20 cellular contexts compared by ENCODE assay signal in genomic region chr2:26691140-26691539, GRCh38. TPM values are rescaled to one million over a fixed set of nuclear protein-coding genes. Genes with fewer than 3 reads are reported as not detected.
A peak's percentile ranks its signal among the peaks of the same experiment; 100 is the strongest.
DNase-seq lines count a peak whose midpoint lies in the region; ATAC-seq lines count a peak whose summit lies in the region.
"Had no signal": no experiment of that assay in that cellular context is flagged by ENCODE, and none has a peak within 500 bp of the region (broad histone marks: within the 10 kb centered on the region; RNA-seq: fewer than 3 reads in every experiment).

No MANE protein-coding gene starts in this region.

- H3K27me3 ChIP-seq in rectal smooth muscle tissue (ENCODE audit: control insufficient read depth, insufficient read depth, low read length) = peaks cover 5% of the 10 kb centered on the region
- H3K27me3 ChIP-seq in aorta (ENCODE audit: control insufficient read depth in 1 of 2, insufficient read depth in 2 of 2, low read length in 1 of 2) = no peaks in the 10 kb centered on the region
- H3K27me3 ChIP-seq: pancreas had no signal

- H3K9me3 ChIP-seq in aorta (ENCODE audit: control insufficient read depth, low read length) = no peaks in the 10 kb centered on the region
- H3K9me3 ChIP-seq: pancreas had no signal

- peak; percentile 55 for ATAC-seq in Right ventricle myocardium inferior
- peak; percentile 58 to 78 for ATAC-seq in left cardiac atrium
- no peak for ATAC-seq in aorta (ENCODE audit: low FRiP score)
- ATAC-seq in HG03354 (IDR thresholded peaks at IDR 0.05; ENCODE audit: poor library complexity, severe bottlenecking, unreplicated experiment) = no peak
- ATAC-seq: HepG2; naive thymus-derived CD8-positive, alpha-beta T cell had no signal

- H3K27ac ChIP-seq in rectal smooth muscle tissue (ENCODE audit: low read depth, low read length) (peak overlapping the region; percentile 94), aorta (ENCODE audit: low read depth in 1 of 2, low read length in 2 of 2) (peak overlapping the region; percentile 25 to 91)

- intact Hi-C loops in Right ventricle myocardium inferior (cut with DNase I) (loop anchor here (5.0 kb wide), 1 partner anchor 56 kb away; no protein-coding TSS in a partner anchor), cardiac septum (cut with DNase I) (loop anchor here (5.0 kb wide), 1 partner anchor 36 kb away; no protein-coding TSS in a partner anchor), left cardiac atrium (cut with DNase I) (loop anchor here (5.0 kb wide), 2 partner anchors 36 to 41 kb away; no protein-coding TSS in a partner anchor), aorta (cut with DNase I) (loop anchor here in 1 of 2 donors (5.0 kb wide), 1 partner anchor 79 kb away; no protein-coding TSS in a partner anchor)

- no peak for DNase-seq in Right ventricle myocardium inferior (ENCODE audit: missing footprints)
- no peak for DNase-seq in cardiac septum (ENCODE audit: low spot score)
- DNase-seq in left cardiac atrium = peak; percentile 59
- DNase-seq in aorta = no peak
- no peak for DNase-seq in stimulated activated CD8-positive, alpha-beta memory T cell treated with anti-CD3 and anti-CD28 coated beads, Interleukin-4, amount 100 ng/mL, for 48 hours
- no peak for DNase-seq in NCI-H1694 treated with DMSO at 0.1 percent for 48 hours (lab: John Stamatoyannopoulos, UW)
- DNase-seq: activated CD4-positive, alpha-beta T cell treated with anti-CD3 and anti-CD28 coated beads, Interleukin-2, amount 10 ng/mL, durations not matched to agents 24 days and 14 days; activated effector memory CD4-positive, alpha-beta T cell treated with anti-CD3 and anti-CD28 coated beads, Interleukin-2, amount 50 U/mL, for 16 hours; foreskin fibroblast; naive thymus-derived CD8-positive, alpha-beta T cell; NCI-H1417 treated with DMSO at 0.1 percent for 48 hours; SHP77 treated with DMSO at 0.1 percent for 48 hours had no signal

- H3K36me3 ChIP-seq in rectal smooth muscle tissue (ENCODE audit: control insufficient read depth, insufficient read depth, low read length) (no peaks in the 10 kb centered on the region), aorta (ENCODE audit: control insufficient read depth in 1 of 2, insufficient read depth in 2 of 2, low read length in 1 of 2) (no peaks in the 10 kb centered on the region)
- H3K36me3 ChIP-seq: pancreas had no signal

- H3K9ac ChIP-seq in rectal smooth muscle tissue (ENCODE audit: low read length) = no peak overlapping the region

- H3K4me1 ChIP-seq in rectal smooth muscle tissue (ENCODE audit: control insufficient read depth, insufficient read depth, low read length) = peaks cover 31% of the 10 kb centered on the region
- no peaks in the 10 kb centered on the region for H3K4me1 ChIP-seq in aorta (ENCODE audit: control insufficient read depth in 1 of 2, insufficient read depth in 2 of 2, low read length in 2 of 2)

- WGBS in aorta, 2 donors = 41% methylated on average over 3 of the region's 3 CpGs

- H3K4me3 ChIP-seq in rectal smooth muscle tissue (ENCODE audit: low read length) (no peak overlapping the region), aorta (ENCODE audit: low read length in 2 of 2) (no peak overlapping the region)

RNA-seq across cellular contexts. Expression of gene KCNK3, which starts 1.4 kb away (rescaled TPM):
- 4.5 TPM for total RNA-seq in Right ventricle myocardium inferior
- 0.70 TPM for total RNA-seq in cardiac septum
- total RNA-seq in left cardiac atrium = 10 to 100 TPM; 30.9 to 35.4 TPM
- 10 to 100 TPM in 1 of 2 donors, 1 to 10 TPM in 1; 8.7 to 14.7 TPM for total RNA-seq in aorta
- 1 to 10 TPM in 1 of 2 donors, under 1 TPM in 1; 0.63 to 6.5 TPM for polyA plus RNA-seq in aorta
- total RNA-seq: activated CD4-positive, alpha-beta T cell treated with anti-CD3 and anti-CD28 coated beads, Interleukin-2, amount 10 ng/mL, durations not matched to agents 24 days and 14 days; bronchial epithelial cell; dermis microvascular lymphatic vessel endothelial cell; HepG2; naive thymus-derived CD8-positive, alpha-beta T cell had no signal
- polyA plus RNA-seq: HepG2; naive thymus-derived CD8-positive, alpha-beta T cell had no signal

RNA-seq across cellular contexts. Expression of gene CIB4, which starts 50.0 kb away (rescaled TPM):
- total RNA-seq in Right ventricle myocardium inferior = not detected
- not detected for total RNA-seq in cardiac septum
- total RNA-seq in left cardiac atrium = under 1 TPM in 1 of 2 donors, not detected in 1; 0.44 TPM
- under 1 TPM in 1 of 2 donors, not detected in 1; 0.60 TPM for total RNA-seq in aorta
- not detected for polyA plus RNA-seq in aorta
- total RNA-seq: activated CD4-positive, alpha-beta T cell treated with anti-CD3 and anti-CD28 coated beads, Interleukin-2, amount 10 ng/mL, durations not matched to agents 24 days and 14 days; bronchial epithelial cell; dermis microvascular lymphatic vessel endothelial cell; HepG2; kidney; naive thymus-derived CD8-positive, alpha-beta T cell had no signal
- polyA plus RNA-seq: BJ; HepG2; naive thymus-derived CD8-positive, alpha-beta T cell had no signal

Comparison
In these comparisons a context has a peak if more than half of its experiments do, and no peak if none do; other contexts are left out.
1. ATAC-seq: peak in Right ventricle myocardium inferior (single experiment) and left cardiac atrium (2 of 2); none in aorta (single experiment) and HG03354 (single experiment).